In the genomic region with DNA sequence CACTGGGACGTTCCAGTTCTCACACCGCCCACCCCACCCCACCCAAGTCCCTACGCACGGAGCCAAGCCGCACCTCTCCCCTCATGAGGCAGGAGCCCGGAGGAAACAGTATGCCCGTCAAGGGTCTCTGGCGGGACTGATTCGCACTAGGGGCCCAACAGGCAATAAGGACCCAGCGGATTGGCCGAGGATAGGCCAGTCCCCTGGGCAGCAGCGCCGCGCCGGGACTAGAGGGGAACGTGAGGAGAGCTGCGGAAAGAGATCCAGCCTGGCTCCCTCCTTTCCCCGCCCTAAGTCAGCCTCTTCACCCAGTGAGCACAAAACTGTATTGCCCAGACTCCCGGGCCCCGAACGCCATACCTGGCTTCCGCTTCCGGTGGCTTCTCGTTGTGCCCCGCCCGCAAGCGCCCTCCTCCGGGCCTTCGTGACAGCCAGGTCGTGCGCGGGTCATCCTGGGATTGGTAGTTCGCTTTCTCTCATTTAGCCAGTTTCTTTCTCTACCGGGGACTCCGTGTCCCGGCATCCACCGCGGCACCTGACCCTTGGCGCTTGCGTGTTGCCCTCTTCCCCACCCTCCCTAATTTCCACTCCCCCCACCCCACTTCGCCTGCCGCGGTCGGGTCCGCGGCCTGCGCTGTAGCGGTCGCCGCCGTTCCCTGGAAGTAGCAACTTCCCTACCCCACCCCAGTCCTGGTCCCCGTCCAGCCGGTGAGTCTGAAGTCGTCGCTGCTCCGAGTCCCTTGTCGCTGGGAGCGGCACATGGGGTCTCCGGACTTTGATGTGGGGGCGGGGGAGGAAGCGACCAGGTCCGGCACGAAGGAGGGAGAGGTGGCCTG, we compare ENCODE assay signal across 8 cellular contexts. TPM values are rescaled to one million over a fixed set of nuclear protein-coding genes. Genes with fewer than 3 reads are reported as not detected.
DNase-seq lines count a peak whose midpoint lies in the region; ATAC-seq and TF ChIP-seq lines count a peak whose summit lies in the region.

A gene (plus strand): TSS at position 580 of the 836 bp plus-strand sequence. CDS start 752 bp downstream, outside the sequence.

- ATAC-seq in GM19043 (IDR thresholded peaks at IDR 0.05; ENCODE audit: low read depth, unreplicated experiment) (peak; percentile 81), HG03378 (IDR thresholded peaks at IDR 0.05; ENCODE audit: unreplicated experiment) (peak; percentile 74)

- H3K36me3 ChIP-seq in kidney epithelial cell (ENCODE audit: control insufficient read depth, insufficient read depth, low read length): peaks cover 10% of the 10 kb centered on the region

- no peak for TF ChIP-seq CTCF in kidney epithelial cell (IDR thresholded peaks at IDR 0.05; ENCODE audit: insufficient read depth, low read length, poor library complexity, severe bottlenecking)

- H3K27me3 ChIP-seq in kidney epithelial cell (ENCODE audit: control insufficient read depth, insufficient read depth, low read length): no peaks in the 10 kb centered on the region

- DNase-seq in AG20443 (ENCODE audit: low spot score) (peak; percentile 97), NCI-H460 (ENCODE audit: extremely low read depth, low read depth) (peak; percentile 93), cerebellar nuclear complex (lab: John Stamatoyannopoulos, UW) (peak; percentile 95 to 98), kidney epithelial cell (ENCODE audit: low read depth) (peak; percentile 87)
- DNase-seq in activated CD4-positive, CD25-positive, alpha-beta regulatory T cell treated with anti-CD3 and anti-CD28 coated beads, Interleukin-2, amount 50 U/mL, for 72 hours: peak; percentile 94
- DNase-seq in stimulated activated CD4-positive, alpha-beta T cell treated with anti-CD3 and anti-CD28 coated beads, Interleukin-15, amount 100 ng/mL, for 48 hours (ENCODE audit: low read depth in 2 of 2): peak; percentile 96 to 99

- peak within 1 kb of the TSS; percentile 99 for H3K4me3 ChIP-seq in kidney epithelial cell (ENCODE audit: low read depth, low read length)

RNA-seq across cellular contexts. Expression of the gene that starts here (rescaled TPM):
- 110 and 131 TPM in 2 replicates for total RNA-seq in NCI-H460 (2014; rRNA removed; shearing (Covaris generic))
- 115 and 151 TPM in 2 replicates for polyA plus RNA-seq in NCI-H460 (2014; cell fraction: nucleus; rRNA removed)
- 366 and 405 TPM in 2 replicates for total RNA-seq in kidney epithelial cell

Comparison
In these comparisons a context has a peak if more than half of its experiments do, and no peak if none do; other contexts are left out.
1. Peak in every context shown above with its lines: DNase-seq, ATAC-seq and H3K4me3 ChIP-seq.